In genomic region chr10:11178606-11179221, GRCh38 we compare ENCODE assay signal across 8 cellular contexts.
A peak's percentile ranks its signal among the peaks of the same experiment; 100 is the strongest.
DNase-seq lines count a peak whose midpoint lies in the region; ATAC-seq, FAIRE-seq and TF ChIP-seq lines count a peak whose summit lies in the region.

No MANE protein-coding gene starts in this region.

- peak; percentile 80 for ATAC-seq in GM21423 (IDR thresholded peaks at IDR 0.05; ENCODE audit: unreplicated experiment)
- peak; percentile 76 for ATAC-seq in esophagus mucosa

- H3K4me1 ChIP-seq in small intestine (ENCODE audit: control insufficient read depth in 2 of 2, insufficient read depth in 1 of 2, low read depth in 1 of 2, low read length in 1 of 2) (peaks cover 0 to 4% of the 10 kb centered on the region in 2 donors), prostate gland (replicated peaks) (no peaks in the 10 kb centered on the region)

- H3K9me3 Mint-ChIP-seq in IgD-negative memory B cell = no peaks in the 10 kb centered on the region

- peak overlapping the region in 1 of 2 donors; percentile 45 for H3K27ac ChIP-seq in small intestine (ENCODE audit: low read depth in 1 of 2, low read length in 1 of 2)
- H3K27ac ChIP-seq in prostate gland = no peak overlapping the region

- H3K36me3 ChIP-seq in small intestine (ENCODE audit: control insufficient read depth in 2 of 2, insufficient read depth in 2 of 2, low read length in 2 of 2) (no peaks in the 10 kb centered on the region), prostate gland (no peaks in the 10 kb centered on the region)

- H3K27ac Mint-ChIP-seq in IgD-negative memory B cell = peak overlapping the region; percentile 87 to 98 (median 91)

- intact Hi-C loops in prostate gland (cut with DNase I) = no loop called here

- TF ChIP-seq POLR2A in prostate gland (IDR thresholded peaks at IDR 0.05) = no peak

- no peak for FAIRE-seq in small intestine (lab: Jason Lieb, UNC)

- WGBS in small intestine, 3 donors = 56 to 76% (median 59%) methylated on average over 10 of the region's 10 CpGs
- WGBS in prostate gland = 75% methylated on average over 10 of the region's 10 CpGs

- H3K9me3 ChIP-seq in small intestine (ENCODE audit: control insufficient read depth, low read depth) (no peaks in the 10 kb centered on the region), prostate gland (no peaks in the 10 kb centered on the region)

- DNase-seq in COLO829 (ENCODE audit: low spot score) = peak; percentile 7
- peak; percentile 44 to 84 for DNase-seq in activated CD4-positive, alpha-beta T cell treated with anti-CD3 and anti-CD28 coated beads, Interleukin-2, amount 50 U/mL, for 24 hours (ENCODE audit: low read depth in 1 of 2, low spot score in 1 of 2)
- peak; percentile 71 for DNase-seq in small intestine
- DNase-seq in ureter (ENCODE audit: low spot score) = no peak
- DNase-seq in prostate gland (ENCODE audit: low spot score) = no peak

- peak overlapping the region; percentile 63 to 86 (median 80) for H3K4me3 Mint-ChIP-seq in IgD-negative memory B cell

- H3K36me3 Mint-ChIP-seq in IgD-negative memory B cell = peaks cover 8% of the 10 kb centered on the region

- H3K27me3 ChIP-seq in small intestine (ENCODE audit: control insufficient read depth in 2 of 2, insufficient read depth in 2 of 2, low read length in 2 of 2) (no peaks in the 10 kb centered on the region), prostate gland (replicated peaks; ENCODE audit: insufficient read depth) (no peaks in the 10 kb centered on the region)

- H3K4me3 ChIP-seq in small intestine (ENCODE audit: low read depth in 1 of 2, low read length in 2 of 2) (no peak overlapping the region), prostate gland (no peak overlapping the region)

- H3K27me3 Mint-ChIP-seq in IgD-negative memory B cell = no peaks in the 10 kb centered on the region

- peaks cover 59 to 93% (median 75%) of the 10 kb centered on the region in 3 donors for H3K4me1 Mint-ChIP-seq in IgD-negative memory B cell

- TF ChIP-seq CTCF in prostate gland (IDR thresholded peaks at IDR 0.05) = no peak

Comparison
In these comparisons a context has a peak if more than half of its experiments do, and no peak if none do; other contexts are left out.
1. DNase-seq: peak in COLO829 (single experiment), activated CD4-positive, alpha-beta T cell treated with anti-CD3 and anti-CD28 coated beads, Interleukin-2, amount 50 U/mL, for 24 hours (2 of 2) and small intestine (single experiment); none in ureter (single experiment) and prostate gland (single experiment).